In the genomic region with DNA sequence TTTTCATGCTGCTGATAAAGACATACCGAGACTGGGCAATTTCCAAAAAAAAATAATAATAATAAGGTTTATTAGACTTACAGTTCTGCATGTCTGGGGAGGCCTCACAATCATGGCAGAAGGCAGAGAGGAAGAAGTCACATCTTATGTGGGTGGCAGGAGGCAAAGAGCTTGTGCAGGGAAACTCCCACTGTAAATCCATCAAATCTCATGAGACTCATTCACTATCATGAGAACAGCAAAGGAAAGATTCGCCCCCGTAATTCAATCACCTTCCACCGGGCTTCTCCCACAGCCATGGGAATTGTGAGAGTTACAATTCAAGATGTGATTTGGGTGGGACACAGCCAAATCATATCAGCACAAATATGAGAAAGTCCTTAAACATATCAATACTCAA, we compare ENCODE assay signal across 28 cellular contexts.
"Had no signal": no experiment of that assay in that cellular context is flagged by ENCODE, and none has a peak within 500 bp of the region (broad histone marks: within the 10 kb centered on the region; RNA-seq: fewer than 3 reads in every experiment).

No MANE protein-coding gene starts in this region.

- H3K4me1 ChIP-seq: stomach, suprapubic skin, thyroid gland, tibial artery, tibial nerve, transverse colon, upper lobe of left lung, upper lobe of right lung, uterus, vagina had no signal

- H3K4me1 Mint-ChIP-seq: stimulated activated effector memory CD8-positive, alpha-beta T cell treated with anti-CD3 and anti-CD28 coated beads, Interleukin-12 subunit alpha, Interleukin-12 subunit beta, amount 100 ng/mL, for 72 hours; stimulated activated memory B cell treated with anti-CD40 and anti-IgM and Interleukin-4, amounts not matched to agents 10 μg/mL and 1 μg/mL and 100 μg/mL, for 72 hours; stimulated activated naive B cell treated with anti-CD40 and anti-IgM and Interleukin-4, amounts not matched to agents 10 μg/mL and 1 μg/mL and 100 μg/mL, for 72 hours; stimulated activated naive CD8-positive, alpha-beta T cell treated with anti-CD3 and anti-CD28 coated beads, Interleukin-15, amount 100 ng/mL, for 72 hours had no signal

- H3K9me3 ChIP-seq: stomach, suprapubic skin, thoracic aorta, thyroid gland, tibial artery, tibial nerve, transverse colon, upper lobe of left lung, upper lobe of right lung, uterus, vagina had no signal

- ATAC-seq: stimulated activated effector memory CD8-positive, alpha-beta T cell treated with anti-CD3 and anti-CD28 coated beads, Interleukin-12 subunit alpha, Interleukin-12 subunit beta, amount 100 ng/mL, for 72 hours; stimulated activated memory B cell treated with anti-CD40 and anti-IgM and Interleukin-4, amounts not matched to agents 10 μg/mL and 1 μg/mL and 100 μg/mL, for 72 hours; stimulated activated naive B cell treated with anti-CD40 and anti-IgM and Interleukin-4, amounts not matched to agents 10 μg/mL and 1 μg/mL and 100 μg/mL, for 72 hours; stimulated activated naive CD8-positive, alpha-beta T cell treated with anti-CD3 and anti-CD28 coated beads, Interleukin-15, amount 100 ng/mL, for 72 hours; stimulated activated naive CD8-positive, alpha-beta T cell treated with anti-CD3 and anti-CD28 coated beads, Interleukin-15, Interleukin-2, amounts not matched to agents 100 U/mL and 50 U/mL, for 24 hours; upper lobe of right lung had no signal

- FAIRE-seq: urothelium cell line had no signal

- H3K36me3 Mint-ChIP-seq: stimulated activated effector memory CD8-positive, alpha-beta T cell treated with anti-CD3 and anti-CD28 coated beads, Interleukin-12 subunit alpha, Interleukin-12 subunit beta, amount 100 ng/mL, for 72 hours; stimulated activated memory B cell treated with anti-CD40 and anti-IgM and Interleukin-4, amounts not matched to agents 10 μg/mL and 1 μg/mL and 100 μg/mL, for 72 hours; stimulated activated naive B cell treated with anti-CD40 and anti-IgM and Interleukin-4, amounts not matched to agents 10 μg/mL and 1 μg/mL and 100 μg/mL, for 72 hours; type B pancreatic cell had no signal

- H3K4me3 ChIP-seq: stomach, suprapubic skin, thoracic aorta, thyroid gland, tibial artery, tibial nerve, transverse colon, upper lobe of left lung, upper lobe of right lung, uterus, vagina had no signal

- DNase-seq: stimulated activated CD4-positive, alpha-beta T cell treated with anti-CD3 and anti-CD28 coated beads, Interleukin-2, amount 100 ng/mL, for 48 hours; stimulated activated CD4-positive, alpha-beta T cell treated with anti-CD3 and anti-CD28 coated beads, Interleukin-4, amount 100 ng/mL, for 1 hour; stimulated activated CD4-positive, alpha-beta T cell treated with anti-CD3 and anti-CD28 coated beads, Interleukin-4, amount 100 ng/mL, for 24 hours; stimulated activated CD4-positive, alpha-beta T cell treated with anti-CD3 and anti-CD28 coated beads, Interleukin-4, amount 100 ng/mL, for 4 hours; stimulated activated CD8-positive, alpha-beta memory T cell treated with anti-CD3 and anti-CD28 coated beads, Interleukin-4, amount 100 ng/mL, for 48 hours; stimulated activated naive B cell treated with anti-CD40 and anti-IgM and Interleukin-4, amounts not matched to agents 10 μg/mL and 1 μg/mL and 100 μg/mL, for 72 hours; stimulated activated naive CD4-positive, alpha-beta T cell; stimulated activated naive CD4-positive, alpha-beta T cell treated with Interleukin-2 at 50 U/mL for 16 hours; stimulated activated naive CD8-positive, alpha-beta T cell treated with anti-CD3 and anti-CD28 coated beads, Interleukin-15, amount 100 ng/mL, for 72 hours; stimulated activated naive CD8-positive, alpha-beta T cell treated with anti-CD3 and anti-CD28 coated beads, Interleukin-15, Interleukin-2, amounts not matched to agents 100 U/mL and 50 U/mL, for 24 hours; stomach; substantia nigra; thyroid gland; tibial artery; transverse colon; trophoblast cell; upper lobe of left lung; upper lobe of right lung; uterus had no signal

- H3K27ac Mint-ChIP-seq: stimulated activated effector memory CD8-positive, alpha-beta T cell treated with anti-CD3 and anti-CD28 coated beads, Interleukin-12 subunit alpha, Interleukin-12 subunit beta, amount 100 ng/mL, for 72 hours; stimulated activated memory B cell treated with anti-CD40 and anti-IgM and Interleukin-4, amounts not matched to agents 10 μg/mL and 1 μg/mL and 100 μg/mL, for 72 hours; stimulated activated naive B cell treated with anti-CD40 and anti-IgM and Interleukin-4, amounts not matched to agents 10 μg/mL and 1 μg/mL and 100 μg/mL, for 72 hours; stimulated activated naive CD8-positive, alpha-beta T cell treated with anti-CD3 and anti-CD28 coated beads, Interleukin-15, amount 100 ng/mL, for 72 hours; stimulated activated naive CD8-positive, alpha-beta T cell treated with anti-CD3 and anti-CD28 coated beads, Interleukin-15, Interleukin-2, amounts not matched to agents 100 ng/mL and 50 ng/mL, for 24 hours; type B pancreatic cell had no signal

- H3K4me3 Mint-ChIP-seq: stimulated activated effector memory CD8-positive, alpha-beta T cell treated with anti-CD3 and anti-CD28 coated beads, Interleukin-12 subunit alpha, Interleukin-12 subunit beta, amount 100 ng/mL, for 72 hours; stimulated activated memory B cell treated with anti-CD40 and anti-IgM and Interleukin-4, amounts not matched to agents 10 μg/mL and 1 μg/mL and 100 μg/mL, for 72 hours; stimulated activated naive B cell treated with anti-CD40 and anti-IgM and Interleukin-4, amounts not matched to agents 10 μg/mL and 1 μg/mL and 100 μg/mL, for 72 hours; stimulated activated naive CD8-positive, alpha-beta T cell treated with anti-CD3 and anti-CD28 coated beads, Interleukin-15, amount 100 ng/mL, for 72 hours; stimulated activated naive CD8-positive, alpha-beta T cell treated with anti-CD3 and anti-CD28 coated beads, Interleukin-15, Interleukin-2, amounts not matched to agents 100 ng/mL and 50 ng/mL, for 24 hours; type B pancreatic cell had no signal

- H3K9me3 Mint-ChIP-seq: type B pancreatic cell had no signal

- H3K27me3 Mint-ChIP-seq: stimulated activated memory B cell treated with anti-CD40 and anti-IgM and Interleukin-4, amounts not matched to agents 10 μg/mL and 1 μg/mL and 100 μg/mL, for 72 hours; stimulated activated naive B cell treated with anti-CD40 and anti-IgM and Interleukin-4, amounts not matched to agents 10 μg/mL and 1 μg/mL and 100 μg/mL, for 72 hours; stimulated activated naive CD8-positive, alpha-beta T cell treated with anti-CD3 and anti-CD28 coated beads, Interleukin-15, amount 100 ng/mL, for 72 hours; stimulated activated naive CD8-positive, alpha-beta T cell treated with anti-CD3 and anti-CD28 coated beads, Interleukin-15, Interleukin-2, amounts not matched to agents 100 ng/mL and 50 ng/mL, for 24 hours; type B pancreatic cell had no signal

- H3K27me3 ChIP-seq: stomach, suprapubic skin, thyroid gland, tibial artery, tibial nerve, transverse colon, upper lobe of left lung, upper lobe of right lung, vagina had no signal

- H3K27ac ChIP-seq: stomach, suprapubic skin, thoracic aorta, thyroid gland, tibial artery, tibial nerve, transverse colon, upper lobe of left lung, upper lobe of right lung, uterus, vagina had no signal

- H3K36me3 ChIP-seq: stomach, suprapubic skin, thoracic aorta, thyroid gland, tibial artery, tibial nerve, transverse colon, upper lobe of left lung, upper lobe of right lung, uterus, vagina had no signal
